ENCODE assay signal across 2 cellular contexts in genomic region chr1:31587328-31587699, GRCh38. TPM values are rescaled to one million over a fixed set of nuclear protein-coding genes. Genes with fewer than 3 reads are reported as not detected.
"Had no signal": no experiment of that assay in that cellular context is flagged by ENCODE, and none has a peak within 500 bp of the region (broad histone marks: within the 10 kb centered on the region; RNA-seq: fewer than 3 reads in every experiment).

No MANE protein-coding gene starts in this region.

RNA-seq across cellular contexts. Expression of gene HCRTR1, which starts 30.2 kb away (rescaled TPM):
- total RNA-seq: RPMI7951, SJCRH30 had no signal
